ENCODE assay signal across 18 cellular contexts in the genomic region with DNA sequence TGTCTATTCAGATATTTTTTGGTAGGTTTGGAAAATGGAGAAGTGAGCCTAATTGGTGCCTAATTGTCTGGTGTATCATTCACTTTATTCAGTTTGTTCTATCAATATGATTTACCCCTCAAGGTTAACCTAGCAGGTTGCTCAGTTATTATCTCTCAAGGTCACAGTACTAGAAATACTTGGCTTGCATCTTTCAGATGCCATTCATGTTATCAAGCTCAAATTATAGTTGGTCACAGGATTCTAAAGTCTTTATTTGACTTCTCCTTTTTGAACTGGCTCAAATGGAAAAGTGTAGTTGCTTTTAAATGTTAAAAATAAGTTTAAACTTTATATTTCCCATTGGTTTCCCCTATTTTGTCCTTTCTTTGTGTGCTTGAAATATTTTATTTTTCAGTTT. TPM values are rescaled to one million over a fixed set of nuclear protein-coding genes. Genes with fewer than 3 reads are reported as not detected.
A peak's percentile ranks its signal among the peaks of the same experiment; 100 is the strongest.
DNase-seq lines count a peak whose midpoint lies in the region; ATAC-seq, FAIRE-seq and TF ChIP-seq lines count a peak whose summit lies in the region.
"Had no signal": no experiment of that assay in that cellular context is flagged by ENCODE, and none has a peak within 500 bp of the region (broad histone marks: within the 10 kb centered on the region; RNA-seq: fewer than 3 reads in every experiment).

No MANE protein-coding gene starts in this region.

- H3K9me3 ChIP-seq in astrocyte (ENCODE audit: insufficient read depth, low read depth, low read length) = no peaks in the 10 kb centered on the region
- no peaks in the 10 kb centered on the region for H3K9me3 ChIP-seq in right atrium auricular region
- H3K9me3 ChIP-seq in adrenal gland (replicated peaks in 1 of 3) = no peaks in the 10 kb centered on the region

- H2AFZ ChIP-seq in astrocyte (ENCODE audit: low read depth, low read length) = no peak overlapping the region

- peaks cover 12% of the 10 kb centered on the region for H3K79me2 ChIP-seq in astrocyte (ENCODE audit: insufficient read depth, low read length)

- H3K4me1 ChIP-seq in astrocyte (ENCODE audit: insufficient read depth, low read length) (no peaks in the 10 kb centered on the region), right atrium auricular region (peaks cover 0 to 42% of the 10 kb centered on the region in 2 donors), adrenal gland (replicated peaks in 1 of 2) (peaks cover 8 to 27% of the 10 kb centered on the region in 2 donors)

- no peak for ATAC-seq in natural killer cell
- no peak for ATAC-seq in natural killer cell treated with Interleukin-12 subunit alpha and Interleukin-12 subunit beta and Interleukin-15 and Interleukin-18, amount 100 ng/mL, for 72 hours
- ATAC-seq in HG03025 (IDR thresholded peaks at IDR 0.05; ENCODE audit: low FRiP score, unreplicated experiment) = no peak

- peaks cover 15% of the 10 kb centered on the region for H4K20me1 ChIP-seq in astrocyte (ENCODE audit: insufficient read depth, low read length)

- H3K9ac ChIP-seq in astrocyte (ENCODE audit: low read length) = no peak overlapping the region

- no peak overlapping the region for H3K4me2 ChIP-seq in astrocyte (ENCODE audit: low read length)

- DNase-seq in natural killer cell (no peak), astrocyte (ENCODE audit: low read depth) (no peak), right atrium auricular region (ENCODE audit: low spot score) (no peak), NCI-H1930 (lab: John Stamatoyannopoulos, UW) (no peak), NOMO-1 treated with dmso at 0.1 percent for 144 hours (lab: John Stamatoyannopoulos, UW; ENCODE audit: unreplicated experiment) (no peak), adrenal gland (no peak)
- DNase-seq in natural killer cell treated with Interleukin-12 subunit alpha and Interleukin-12 subunit beta and Interleukin-15 and Interleukin-18, amount 100 ng/mL, for 72 hours (ENCODE audit: low spot score) = no peak
- DNase-seq: COR-L47, DMS153, KG1, NCI-H1048, NCI-H1436 treated with DMSO at 0.1 percent for 48 hours, NCI-H2081 treated with DMSO at 0.1 percent for 48 hours, NCI-H510A, NCI-H774 had no signal

- H3K4me3 ChIP-seq in astrocyte (ENCODE audit: insufficient read depth, low read depth, low read length) (no peak overlapping the region), right atrium auricular region (no peak overlapping the region), adrenal gland (no peak overlapping the region)

- TF ChIP-seq POLR2A in adrenal gland (IDR thresholded peaks at IDR 0.05) = no peak

- H3K36me3 ChIP-seq in astrocyte (ENCODE audit: insufficient read depth, low read length) (peaks cover 10% of the 10 kb centered on the region), right atrium auricular region (peaks cover 14% of the 10 kb centered on the region), adrenal gland (replicated peaks in 1 of 2) (peaks cover 0 to 5% of the 10 kb centered on the region in 2 donors)

- peaks cover 13% of the 10 kb centered on the region for H3K36me3 Mint-ChIP-seq in natural killer cell
- peaks cover 11% of the 10 kb centered on the region for H3K36me3 Mint-ChIP-seq in natural killer cell treated with Interleukin-12 subunit alpha and Interleukin-12 subunit beta and Interleukin-15 and Interleukin-18, amount 100 ng/mL, for 72 hours
- H3K36me3 Mint-ChIP-seq in astrocyte (ENCODE audit: low read depth, unreplicated experiment) = peaks cover 11% of the 10 kb centered on the region

- no peak for TF ChIP-seq CTCF in natural killer cell (IDR thresholded peaks at IDR 0.05)
- no peak for TF ChIP-seq CTCF in astrocyte (IDR thresholded peaks at IDR 0.05; ENCODE audit: insufficient read depth, low read depth, low read length)
- no peak for TF ChIP-seq CTCF in right atrium auricular region (IDR thresholded peaks at IDR 0.05)
- TF ChIP-seq CTCF in adrenal gland (IDR thresholded peaks at IDR 0.05) = no peak

- H3K27me3 ChIP-seq in astrocyte (ENCODE audit: insufficient read depth, low read length) (no peaks in the 10 kb centered on the region), right atrium auricular region (no peaks in the 10 kb centered on the region), adrenal gland (no peaks in the 10 kb centered on the region)

- intact Hi-C loops in natural killer cell (cut with micrococcal nuclease) = no loop called here
- intact Hi-C loops in adrenal gland (cut with DNase I) = no loop called here

- no peak overlapping the region for H3K27ac ChIP-seq in astrocyte (ENCODE audit: low read depth, low read length)
- H3K27ac ChIP-seq in right atrium auricular region = peak overlapping the region; percentile 7 to 51
- no peak overlapping the region for H3K27ac ChIP-seq in adrenal gland

- H3K9me3 Mint-ChIP-seq in natural killer cell (no peaks in the 10 kb centered on the region), astrocyte (ENCODE audit: unreplicated experiment) (no peaks in the 10 kb centered on the region)
- no peaks in the 10 kb centered on the region for H3K9me3 Mint-ChIP-seq in natural killer cell treated with Interleukin-12 subunit alpha and Interleukin-12 subunit beta and Interleukin-15 and Interleukin-18, amount 100 ng/mL, for 72 hours

- H3K27ac Mint-ChIP-seq in natural killer cell = peak overlapping the region; percentile 20 to 39
- H3K27ac Mint-ChIP-seq in natural killer cell treated with Interleukin-12 subunit alpha and Interleukin-12 subunit beta and Interleukin-15 and Interleukin-18, amount 100 ng/mL, for 72 hours = peak overlapping the region in 1 of 2 donors; percentile 54
- peak overlapping the region; percentile 47 for H3K27ac Mint-ChIP-seq in astrocyte (ENCODE audit: unreplicated experiment)

- peaks cover 23 to 25% of the 10 kb centered on the region in 2 donors for H3K4me1 Mint-ChIP-seq in natural killer cell
- H3K4me1 Mint-ChIP-seq in natural killer cell treated with Interleukin-12 subunit alpha and Interleukin-12 subunit beta and Interleukin-15 and Interleukin-18, amount 100 ng/mL, for 72 hours (ENCODE audit: low read depth in 2 of 2) = peaks cover 11 to 14% of the 10 kb centered on the region in 2 donors
- H3K4me1 Mint-ChIP-seq in astrocyte (ENCODE audit: low read depth, unreplicated experiment) = peaks cover 3% of the 10 kb centered on the region
- H3K4me1 Mint-ChIP-seq: CD14-positive monocyte had no signal

- H3K27me3 Mint-ChIP-seq in natural killer cell (ENCODE audit: low read depth in 2 of 2) (no peaks in the 10 kb centered on the region), astrocyte (ENCODE audit: low read depth, unreplicated experiment) (no peaks in the 10 kb centered on the region)
- H3K27me3 Mint-ChIP-seq in natural killer cell treated with Interleukin-12 subunit alpha and Interleukin-12 subunit beta and Interleukin-15 and Interleukin-18, amount 100 ng/mL, for 72 hours = no peaks in the 10 kb centered on the region

- FAIRE-seq in astrocyte (lab: Jason Lieb, UNC) = no peak
- FAIRE-seq: H1 had no signal

- H3K4me3 Mint-ChIP-seq in natural killer cell (no peak overlapping the region), astrocyte (ENCODE audit: unreplicated experiment) (no peak overlapping the region)
- no peak overlapping the region for H3K4me3 Mint-ChIP-seq in natural killer cell treated with Interleukin-12 subunit alpha and Interleukin-12 subunit beta and Interleukin-15 and Interleukin-18, amount 100 ng/mL, for 72 hours
- H3K4me3 Mint-ChIP-seq: CD14-positive monocyte had no signal

RNA-seq across cellular contexts. Expression of a gene that starts 2.6 kb away (rescaled TPM):
- total RNA-seq in natural killer cell (1 to 10 TPM in 1 of 3 donors, under 1 TPM in 2; 0.43 to 1.0 (median 0.61) TPM), astrocyte (0.41 and 0.61 TPM in 2 replicates), right atrium auricular region (1 to 10 TPM; 1.6 TPM), adrenal gland (1 to 10 TPM in 1 of 8 donors, under 1 TPM in 6, not detected in 1; 0.14 to 2.2 (median 0.65) TPM)
- under 1 TPM in 1 of 2 donors, not detected in 1; 0.67 TPM for total RNA-seq in natural killer cell treated with Interleukin-12 subunit alpha and Interleukin-12 subunit beta and Interleukin-15 and Interleukin-18, amount 100 ng/mL, for 72 hours
- polyA plus RNA-seq in adrenal gland = under 1 TPM; 0.27 to 0.59 (median 0.40) TPM

RNA-seq across cellular contexts. Expression of a gene that starts 21.0 kb away (rescaled TPM):
- 10 to 100 TPM; 18.9 to 22.1 (median 20.6) TPM for total RNA-seq in natural killer cell
- total RNA-seq in natural killer cell treated with Interleukin-12 subunit alpha and Interleukin-12 subunit beta and Interleukin-15 and Interleukin-18, amount 100 ng/mL, for 72 hours = 10 to 100 TPM; 13.8 to 15.9 TPM
- total RNA-seq in astrocyte = 24.1 and 26.4 TPM in 2 replicates
- total RNA-seq in right atrium auricular region = 10 to 100 TPM; 15.8 to 16.0 TPM
- total RNA-seq in adrenal gland = 10 to 100 TPM; 13.7 to 28.7 (median 19.8) TPM
- 10 to 100 TPM; 16.0 to 28.7 (median 23.5) TPM for polyA plus RNA-seq in adrenal gland

Comparison
In these comparisons a context has a peak if more than half of its experiments do, and no peak if none do; other contexts are left out.
1. H3K27ac ChIP-seq: peak in right atrium auricular region (2 of 2); none in astrocyte (single experiment) and adrenal gland (0 of 5).